9 cellular contexts compared by ENCODE assay signal in the genomic region with DNA sequence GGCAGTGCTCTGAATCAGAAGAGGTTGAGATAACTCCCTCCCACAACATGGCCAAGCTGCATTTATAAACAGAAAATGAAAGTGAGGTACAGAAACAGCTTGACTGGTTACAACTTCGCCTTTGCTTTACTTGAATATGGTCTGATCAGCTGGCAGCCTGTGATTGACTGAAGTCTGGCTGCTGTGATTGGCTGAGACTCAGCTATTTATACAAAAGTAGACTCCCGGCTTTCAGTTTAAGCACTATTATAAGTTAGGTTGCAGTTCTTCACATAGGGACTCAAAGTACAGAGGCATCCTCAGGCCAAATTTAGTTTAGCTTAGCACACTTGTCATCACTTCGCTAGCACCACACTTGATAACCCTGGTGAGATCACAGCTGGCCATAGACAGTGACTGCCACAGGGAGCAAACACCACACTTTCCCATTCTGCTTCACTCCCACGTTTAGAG.
A peak's percentile ranks its signal among the peaks of the same experiment; 100 is the strongest.
DNase-seq lines count a peak whose midpoint lies in the region; ATAC-seq and TF ChIP-seq lines count a peak whose summit lies in the region.
"Had no signal": no experiment of that assay in that cellular context is flagged by ENCODE, and none has a peak within 500 bp of the region (broad histone marks: within the 10 kb centered on the region; RNA-seq: fewer than 3 reads in every experiment).

No MANE protein-coding gene starts in this region.

- H3K4me3 ChIP-seq in AG04449 (ENCODE audit: low read depth, low read length): peak overlapping the region; percentile 26
- no peak overlapping the region for H3K4me3 ChIP-seq in lung

- intact Hi-C loops in activated T-helper 1 cell treated with anti-CD3 and anti-CD28 coated beads, Interleukin-12 subunit alpha, Interleukin-12 subunit beta, Interleukin-2, Interleukin-4 antibody, amounts not matched to agents 30 ng/mL and 10 ng/mL and 1 ng/mL, durations not matched to agents 14 hours and 24 hours and 36 hours (cut with micrococcal nuclease): no loop called here

- CTCF ChIA-PET in AG04449 (lab: Yijun Ruan, JAX): interaction anchor here (1.4 kb wide), 1 partner anchor 15 kb away, joined by 4 read pairs; no protein-coding TSS in a partner anchor
- CTCF ChIA-PET in activated CD8-positive, alpha-beta T cell treated with anti-CD3 and anti-CD28 coated beads, Interleukin-2, amount 10 ng/mL, durations not matched to agents 7 days and 5 days (lab: Charles Lee): interaction anchor here (1.2 kb wide), 1 partner anchor 261 kb away, joined by 4 read pairs; no protein-coding TSS in a partner anchor

- H3K27me3 Mint-ChIP-seq in activated CD8-positive, alpha-beta T cell treated with anti-CD3 and anti-CD28 coated beads, Interleukin-2, amount 10 ng/mL, durations not matched to agents 7 days and 5 days (ENCODE audit: low read depth): no peaks in the 10 kb centered on the region
- no peaks in the 10 kb centered on the region for H3K27me3 Mint-ChIP-seq in activated T-helper 1 cell treated with anti-CD3 and anti-CD28 coated beads, Interleukin-12 subunit alpha, Interleukin-12 subunit beta, Interleukin-2, Interleukin-4 antibody, amounts not matched to agents 30 ng/mL and 10 ng/mL and 1 ng/mL, durations not matched to agents 14 hours and 24 hours and 36 hours (ENCODE audit: insufficient read depth)

- H3K9me3 ChIP-seq in lung (ENCODE audit: control insufficient read depth in 2 of 2, insufficient read depth in 1 of 2, low read length in 1 of 2): peaks cover 3 to 6% of the 10 kb centered on the region in 2 donors

- ATAC-seq in GM19035 (IDR thresholded peaks at IDR 0.05; ENCODE audit: unreplicated experiment) (peak; percentile 98), HG03095 (IDR thresholded peaks at IDR 0.05; ENCODE audit: unreplicated experiment) (peak; percentile 95), lung (ENCODE audit: insufficient read depth, low FRiP score) (peak; percentile 14)
- ATAC-seq in activated CD8-positive, alpha-beta T cell treated with anti-CD3 and anti-CD28 coated beads, Interleukin-2, amount 10 ng/mL, durations not matched to agents 7 days and 5 days: peak; percentile 57

- H3K27ac Mint-ChIP-seq in activated CD8-positive, alpha-beta T cell treated with anti-CD3 and anti-CD28 coated beads, Interleukin-2, amount 10 ng/mL, durations not matched to agents 7 days and 5 days: no peak overlapping the region
- no peak overlapping the region for H3K27ac Mint-ChIP-seq in activated T-helper 1 cell treated with anti-CD3 and anti-CD28 coated beads, Interleukin-12 subunit alpha, Interleukin-12 subunit beta, Interleukin-2, Interleukin-4 antibody, amounts not matched to agents 30 ng/mL and 10 ng/mL and 1 ng/mL, durations not matched to agents 14 hours and 24 hours and 36 hours
- H3K27ac Mint-ChIP-seq: activated naive CD4-positive, alpha-beta T cell treated with anti-CD3 and anti-CD28 coated beads, Interleukin-2, amount 50 U/mL, for 24 hours had no signal

- H3K9me3 Mint-ChIP-seq in activated CD8-positive, alpha-beta T cell treated with anti-CD3 and anti-CD28 coated beads, Interleukin-2, amount 10 ng/mL, durations not matched to agents 7 days and 5 days (ENCODE audit: insufficient read depth): no peaks in the 10 kb centered on the region
- H3K9me3 Mint-ChIP-seq in activated T-helper 1 cell treated with anti-CD3 and anti-CD28 coated beads, Interleukin-12 subunit alpha, Interleukin-12 subunit beta, Interleukin-2, Interleukin-4 antibody, amounts not matched to agents 30 ng/mL and 10 ng/mL and 1 ng/mL, durations not matched to agents 14 hours and 24 hours and 36 hours: no peaks in the 10 kb centered on the region
- H3K9me3 Mint-ChIP-seq: activated naive CD4-positive, alpha-beta T cell treated with anti-CD3 and anti-CD28 coated beads, Interleukin-2, amount 50 U/mL, for 24 hours had no signal

- peaks cover 3% of the 10 kb centered on the region for H3K4me1 Mint-ChIP-seq in activated CD8-positive, alpha-beta T cell treated with anti-CD3 and anti-CD28 coated beads, Interleukin-2, amount 10 ng/mL, durations not matched to agents 7 days and 5 days (ENCODE audit: low read depth)
- peaks cover 13% of the 10 kb centered on the region for H3K4me1 Mint-ChIP-seq in activated T-helper 1 cell treated with anti-CD3 and anti-CD28 coated beads, Interleukin-12 subunit alpha, Interleukin-12 subunit beta, Interleukin-2, Interleukin-4 antibody, amounts not matched to agents 30 ng/mL and 10 ng/mL and 1 ng/mL, durations not matched to agents 14 hours and 24 hours and 36 hours (ENCODE audit: low read depth)
- H3K4me1 Mint-ChIP-seq: activated naive CD4-positive, alpha-beta T cell treated with anti-CD3 and anti-CD28 coated beads, Interleukin-2, amount 50 U/mL, for 24 hours had no signal

- POLR2A ChIA-PET in AG04449 (lab: Yijun Ruan, JAX): no interaction called here
- POLR2A ChIA-PET in activated CD8-positive, alpha-beta T cell treated with anti-CD3 and anti-CD28 coated beads, Interleukin-2, amount 10 ng/mL, durations not matched to agents 7 days and 5 days (lab: Charles Lee): no interaction called here

- no peak for DNase-seq in AG04449 (ENCODE audit: low read depth, low spot score)
- peak; percentile 23 for DNase-seq in activated CD8-positive, alpha-beta T cell treated with anti-CD3 and anti-CD28 coated beads, Interleukin-2, amount 10 ng/mL, durations not matched to agents 7 days and 5 days
- DNase-seq in lung (ENCODE audit: low spot score): no peak
- DNase-seq in NCI-H345 (lab: John Stamatoyannopoulos, UW): no peak
- no peak for DNase-seq in NCI-H2081 treated with DMSO at 0.1 percent for 48 hours (lab: John Stamatoyannopoulos, UW)
- no peak for DNase-seq in activated T-helper 1 cell treated with anti-CD3 and anti-CD28 coated beads, Interleukin-12 subunit alpha, Interleukin-12 subunit beta, Interleukin-2, Interleukin-4 antibody, amounts not matched to agents 30 ng/mL and 10 ng/mL and 1 ng/mL, durations not matched to agents 14 hours and 24 hours and 36 hours (ENCODE audit: low spot score)

- H3K27me3 ChIP-seq in lung (ENCODE audit: control insufficient read depth, insufficient read depth): no peaks in the 10 kb centered on the region

- peak overlapping the region; percentile 26 for H3K4me3 Mint-ChIP-seq in activated CD8-positive, alpha-beta T cell treated with anti-CD3 and anti-CD28 coated beads, Interleukin-2, amount 10 ng/mL, durations not matched to agents 7 days and 5 days
- H3K4me3 Mint-ChIP-seq in activated T-helper 1 cell treated with anti-CD3 and anti-CD28 coated beads, Interleukin-12 subunit alpha, Interleukin-12 subunit beta, Interleukin-2, Interleukin-4 antibody, amounts not matched to agents 30 ng/mL and 10 ng/mL and 1 ng/mL, durations not matched to agents 14 hours and 24 hours and 36 hours: no peak overlapping the region
- H3K4me3 Mint-ChIP-seq: activated naive CD4-positive, alpha-beta T cell treated with anti-CD3 and anti-CD28 coated beads, Interleukin-2, amount 50 U/mL, for 24 hours had no signal

- no peaks in the 10 kb centered on the region for H3K36me3 Mint-ChIP-seq in activated CD8-positive, alpha-beta T cell treated with anti-CD3 and anti-CD28 coated beads, Interleukin-2, amount 10 ng/mL, durations not matched to agents 7 days and 5 days (ENCODE audit: low read depth)
- H3K36me3 Mint-ChIP-seq in activated T-helper 1 cell treated with anti-CD3 and anti-CD28 coated beads, Interleukin-12 subunit alpha, Interleukin-12 subunit beta, Interleukin-2, Interleukin-4 antibody, amounts not matched to agents 30 ng/mL and 10 ng/mL and 1 ng/mL, durations not matched to agents 14 hours and 24 hours and 36 hours (ENCODE audit: low read depth): no peaks in the 10 kb centered on the region

- WGBS in lung, 2 donors: 46 to 72% methylated on average over 4 of the region's 4 CpGs

- peaks cover 0 to 3% of the 10 kb centered on the region in 2 donors for H3K4me1 ChIP-seq in lung (ENCODE audit: control insufficient read depth in 2 of 2, insufficient read depth in 2 of 2, low read length in 2 of 2)

- peak overlapping the region in 1 of 2 donors; percentile 74 for H3K27ac ChIP-seq in lung (ENCODE audit: low read depth in 1 of 2, low read length in 1 of 2)

- TF ChIP-seq CTCF in AG04449 (IDR thresholded peaks at IDR 0.05; ENCODE audit: insufficient read depth, low read length, missing control alignments): no peak
- no peak for TF ChIP-seq CTCF in lung (IDR thresholded peaks at IDR 0.05; ENCODE audit: control extremely low read depth, extremely low read depth)

- H3K36me3 ChIP-seq in lung (ENCODE audit: control insufficient read depth in 2 of 2, insufficient read depth in 2 of 2, low read length in 2 of 2): no peaks in the 10 kb centered on the region

Comparison
In these comparisons a context has a peak if more than half of its experiments do, and no peak if none do; other contexts are left out.
1. ATAC-seq: peak in every context shown above with its lines; median percentile 98 in GM19035; 95 in HG03095; 57 in activated CD8-positive, alpha-beta T cell treated with anti-CD3 and anti-CD28 coated beads, Interleukin-2, amount 10 ng/mL, durations not matched to agents 7 days and 5 days; 14 in lung.